In the genomic region with DNA sequence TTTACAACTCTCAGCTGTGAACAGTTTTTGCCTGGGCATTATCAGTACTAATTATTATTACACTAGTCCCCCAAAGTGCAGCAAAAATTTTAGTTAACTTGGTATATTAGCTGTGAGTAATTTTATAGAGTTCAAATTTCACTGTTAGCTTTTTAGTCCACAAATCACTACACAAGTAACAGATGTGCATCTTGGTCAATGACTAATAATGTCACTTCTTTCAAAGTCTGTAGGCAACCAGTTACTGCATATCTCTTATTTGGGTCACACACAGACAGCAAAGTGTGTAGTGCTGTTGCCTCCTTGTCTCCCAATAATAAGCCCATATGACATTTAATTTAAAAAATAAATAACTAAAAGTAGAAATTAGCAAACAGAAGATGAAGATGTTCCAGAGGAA, we compare ENCODE assay signal across 16 cellular contexts.
"Had no signal": no experiment of that assay in that cellular context is flagged by ENCODE, and none has a peak within 500 bp of the region (broad histone marks: within the 10 kb centered on the region; RNA-seq: fewer than 3 reads in every experiment).

No MANE protein-coding gene starts in this region.

- H3K9me3 ChIP-seq: thyroid gland had no signal

- DNase-seq: activated CD4-positive, alpha-beta memory T cell treated with anti-CD3 and anti-CD28 coated beads for 36 hours; activated CD4-positive, alpha-beta T cell treated with anti-CD3 and anti-CD28 coated beads for 36 hours; activated naive CD4-positive, alpha-beta T cell treated with anti-CD3 and anti-CD28 coated beads, Interleukin-2, amount 10 ng/mL, durations not matched to agents 7 days and 5 days; activated naive CD8-positive, alpha-beta T cell treated with anti-CD3 and anti-CD28 coated beads, Interleukin-2, amount 50 U/mL, for 24 hours; activated T-cell treated with anti-CD3 and anti-CD28 coated beads, Interleukin-2, amount 50 U/mL, for 1 hour; aorta; brain microvascular endothelial cell; central memory CD4-positive, alpha-beta T cell; immature natural killer cell; nucleus accumbens; posterior cingulate gyrus; stimulated activated naive CD4-positive, alpha-beta T cell; thyroid gland had no signal

- FAIRE-seq: colon, TTC549 had no signal

- H3K27me3 ChIP-seq: brain microvascular endothelial cell, thyroid gland had no signal

- H3K4me1 ChIP-seq: thyroid gland had no signal

- H3K4me3 ChIP-seq: thyroid gland had no signal

- H3K36me3 ChIP-seq: brain microvascular endothelial cell, thyroid gland had no signal

- H3K27ac ChIP-seq: brain microvascular endothelial cell, thyroid gland had no signal

- ATAC-seq: activated CD4-positive, alpha-beta T cell treated with anti-CD3 and anti-CD28 coated beads for 36 hours; activated naive CD8-positive, alpha-beta T cell treated with anti-CD3 and anti-CD28 coated beads, Interleukin-2, amount 50 U/mL, for 24 hours; WTC11 had no signal
